Comparison of ENCODE assay signal across 17 cellular contexts in genomic region chr5:154519375-154519774, GRCh38. TPM values are rescaled to one million over a fixed set of nuclear protein-coding genes. Genes with fewer than 3 reads are reported as not detected.
DNase-seq lines count a peak whose midpoint lies in the region; ATAC-seq and TF ChIP-seq lines count a peak whose summit lies in the region.
"Had no signal": no experiment of that assay in that cellular context is flagged by ENCODE, and none has a peak within 500 bp of the region (broad histone marks: within the 10 kb centered on the region; RNA-seq: fewer than 3 reads in every experiment).

No MANE protein-coding gene starts in this region.

- H3K79me1 ChIP-seq in neuronal stem cell (ENCODE audit: low read depth, low read length) = peaks cover 2% of the 10 kb centered on the region

- H2AK5ac ChIP-seq in neuronal stem cell (ENCODE audit: low read depth, low read length) = no peak overlapping the region

- no peak for ATAC-seq in GM21381 (IDR thresholded peaks at IDR 0.05; ENCODE audit: unreplicated experiment)
- ATAC-seq: T-cell had no signal

- 97 to 100% methylated on average over 2 of the region's 2 CpGs for WGBS in endodermal cell (ENCODE audit: insufficient coverage in 1 of 2, insufficient read length in 1 of 2), 2 experiments
- no CpG with 5 or more reads among the region's 2 CpGs for WGBS in neuronal stem cell (ENCODE audit: extremely low coverage in 2 of 2, insufficient read length in 2 of 2, insufficient replicate concordance in 1 of 2), 2 donors

- no peak overlapping the region for H2BK15ac ChIP-seq in neuronal stem cell (ENCODE audit: low read length)

- H4K91ac ChIP-seq in neuronal stem cell (ENCODE audit: low read depth, low read length, poor library complexity) = no peak overlapping the region

- no peak overlapping the region for H3K4ac ChIP-seq in neuronal stem cell (ENCODE audit: low read length)

- no peak overlapping the region for H3K14ac ChIP-seq in neuronal stem cell (ENCODE audit: low read length)

- H3K27ac ChIP-seq in endodermal cell (ENCODE audit: low read depth, low read length) = no peak overlapping the region
- no peak overlapping the region for H3K27ac ChIP-seq in neuronal stem cell (replicated peaks; ENCODE audit: low read length)
- H3K27ac ChIP-seq: 22Rv1, thoracic aorta had no signal

- no peak overlapping the region for H3K4me3 Mint-ChIP-seq in endodermal cell
- H3K4me3 Mint-ChIP-seq: T-cell had no signal

- H3K4me1 Mint-ChIP-seq in endodermal cell = peaks cover 51% of the 10 kb centered on the region

- H3K9me3 ChIP-seq in endodermal cell (ENCODE audit: control insufficient read depth, low read length) (no peaks in the 10 kb centered on the region), neuronal stem cell (replicated peaks in 1 of 2; ENCODE audit: control insufficient read depth in 2 of 2, insufficient read depth in 1 of 2, low read depth in 1 of 2, low read length in 2 of 2) (no peaks in the 10 kb centered on the region)
- H3K9me3 ChIP-seq: thoracic aorta had no signal

- H3K27me3 ChIP-seq in endodermal cell (ENCODE audit: control insufficient read depth, insufficient read depth, low read length, poor library complexity, severe bottlenecking) (no peaks in the 10 kb centered on the region), neuronal stem cell (ENCODE audit: control insufficient read depth in 3 of 3, insufficient read depth in 3 of 3, low read depth in 1 of 3, low read length in 3 of 3) (peaks cover 0 to 57% (median 2%) of the 10 kb centered on the region in 3 experiments)

- peak overlapping the region; percentile 32 for H2BK12ac ChIP-seq in neuronal stem cell (ENCODE audit: low read length)

- H2BK5ac ChIP-seq in neuronal stem cell (ENCODE audit: low read length) = no peak overlapping the region

- no peaks in the 10 kb centered on the region for H3K36me3 Mint-ChIP-seq in endodermal cell (ENCODE audit: low read depth)
- H3K36me3 Mint-ChIP-seq: T-cell had no signal

- H3K27ac Mint-ChIP-seq in endodermal cell = no peak overlapping the region
- H3K27ac Mint-ChIP-seq: T-cell had no signal

- H3K9ac ChIP-seq in endodermal cell (ENCODE audit: extremely low read depth, low read length, poor library complexity, severe bottlenecking) = no peak overlapping the region
- H3K9ac ChIP-seq in neuronal stem cell (ENCODE audit: low read depth, low read length, poor library complexity) = peak overlapping the region; percentile 24

- DNase-seq in NCI-H2029 (lab: John Stamatoyannopoulos, UW) (peak; percentile 57), NCI-H2029 treated with DMSO at 0.1 percent for 48 hours (lab: John Stamatoyannopoulos, UW) (no peak), NCI-H460 (ENCODE audit: extremely low read depth, low read depth) (peak; percentile 75), endodermal cell (peak; percentile 48), neuronal stem cell (ENCODE audit: low spot score) (no peak), NCI-H2081 (lab: John Stamatoyannopoulos, UW) (no peak)
- no peak for DNase-seq in activated naive CD4-positive, alpha-beta T cell treated with anti-CD3 and anti-CD28 coated beads, Interleukin-2, amount 50 U/mL, for 16 hours
- DNase-seq: activated CD4-positive, alpha-beta T cell treated with anti-CD3 and anti-CD28 coated beads, Interleukin-2, amount 50 U/mL, for 1 hour; activated effector memory CD4-positive, alpha-beta T cell treated with Interleukin-2 at 50 U/mL for 16 hours; central memory CD4-positive, alpha-beta T cell; COR-L47; nucleus accumbens; T-cell had no signal

- H3K9me3 Mint-ChIP-seq in endodermal cell = no peaks in the 10 kb centered on the region
- H3K9me3 Mint-ChIP-seq: T-cell had no signal

- H3K36me3 ChIP-seq in endodermal cell (ENCODE audit: control insufficient read depth, insufficient read depth, low read length) (no peaks in the 10 kb centered on the region), neuronal stem cell (replicated peaks in 1 of 2; ENCODE audit: control insufficient read depth in 2 of 2, insufficient read depth in 2 of 2, low read length in 2 of 2) (no peaks in the 10 kb centered on the region)
- H3K36me3 ChIP-seq: thoracic aorta had no signal

- H3K18ac ChIP-seq in neuronal stem cell (ENCODE audit: low read length) = peak overlapping the region; percentile 53

- H3K4me2 ChIP-seq in neuronal stem cell (ENCODE audit: insufficient read depth, low read length, poor library complexity, severe bottlenecking) = no peak overlapping the region

- no peak overlapping the region for H2BK120ac ChIP-seq in neuronal stem cell (ENCODE audit: low read depth, low read length)

- H3K4me1 ChIP-seq in endodermal cell (ENCODE audit: control insufficient read depth, insufficient read depth, low read length) (peaks cover 37% of the 10 kb centered on the region), neuronal stem cell (ENCODE audit: control insufficient read depth in 2 of 2, insufficient read depth in 1 of 2, low read depth in 1 of 2, low read length in 2 of 2) (peaks cover 0 to 8% of the 10 kb centered on the region in 2 donors)

- no peak overlapping the region for H4K8ac ChIP-seq in neuronal stem cell (ENCODE audit: low read depth, low read length)

- no peak overlapping the region for H3K4me3 ChIP-seq in endodermal cell (ENCODE audit: low read length)
- no peak overlapping the region for H3K4me3 ChIP-seq in neuronal stem cell (ENCODE audit: low read length in 2 of 2)
- H3K4me3 ChIP-seq: thoracic aorta had no signal

- no peak overlapping the region for H2AFZ ChIP-seq in neuronal stem cell (ENCODE audit: low read length)

- TF ChIP-seq CTCF in endodermal cell (conservative IDR thresholded peaks at IDR 0.05) = no peak

- H3K27me3 Mint-ChIP-seq in endodermal cell (ENCODE audit: insufficient read depth) = peaks cover 10% of the 10 kb centered on the region

- no peak overlapping the region for H3K23ac ChIP-seq in neuronal stem cell (ENCODE audit: low read depth, low read length, poor library complexity)

RNA-seq across cellular contexts. Expression of gene HAND1, which starts 41.3 kb away (rescaled TPM):
- not detected in 2 replicates for total RNA-seq in NCI-H460 (2014; rRNA removed; shearing (Covaris generic))
- not detected in 2 replicates for polyA plus RNA-seq in NCI-H460 (2014; cell fraction: nucleus; rRNA removed)
- total RNA-seq in endodermal cell = not detected
- polyA plus RNA-seq in endodermal cell (2013, experiment 1 of 2) = 4.8 TPM
- 3.4 TPM for polyA plus RNA-seq in endodermal cell (2013, experiment 2 of 2)
- polyA plus RNA-seq in neuronal stem cell (2013, experiment 1 of 2) = not detected
- polyA plus RNA-seq in neuronal stem cell (2013, experiment 2 of 2) = not detected
- total RNA-seq: lung microvascular endothelial cell, T-cell, thoracic aorta had no signal

Comparison
In these comparisons a context has a peak if more than half of its experiments do, and no peak if none do; other contexts are left out.
1. DNase-seq: peak in NCI-H2029 (single experiment), NCI-H460 (single experiment) and endodermal cell (single experiment); none in NCI-H2029 treated with DMSO at 0.1 percent for 48 hours (single experiment), neuronal stem cell (single experiment), activated naive CD4-positive, alpha-beta T cell treated with anti-CD3 and anti-CD28 coated beads, Interleukin-2, amount 50 U/mL, for 16 hours (single experiment) and NCI-H2081 (0 of 2).